ENCODE assay signal across 1 cellular context in the genomic region with DNA sequence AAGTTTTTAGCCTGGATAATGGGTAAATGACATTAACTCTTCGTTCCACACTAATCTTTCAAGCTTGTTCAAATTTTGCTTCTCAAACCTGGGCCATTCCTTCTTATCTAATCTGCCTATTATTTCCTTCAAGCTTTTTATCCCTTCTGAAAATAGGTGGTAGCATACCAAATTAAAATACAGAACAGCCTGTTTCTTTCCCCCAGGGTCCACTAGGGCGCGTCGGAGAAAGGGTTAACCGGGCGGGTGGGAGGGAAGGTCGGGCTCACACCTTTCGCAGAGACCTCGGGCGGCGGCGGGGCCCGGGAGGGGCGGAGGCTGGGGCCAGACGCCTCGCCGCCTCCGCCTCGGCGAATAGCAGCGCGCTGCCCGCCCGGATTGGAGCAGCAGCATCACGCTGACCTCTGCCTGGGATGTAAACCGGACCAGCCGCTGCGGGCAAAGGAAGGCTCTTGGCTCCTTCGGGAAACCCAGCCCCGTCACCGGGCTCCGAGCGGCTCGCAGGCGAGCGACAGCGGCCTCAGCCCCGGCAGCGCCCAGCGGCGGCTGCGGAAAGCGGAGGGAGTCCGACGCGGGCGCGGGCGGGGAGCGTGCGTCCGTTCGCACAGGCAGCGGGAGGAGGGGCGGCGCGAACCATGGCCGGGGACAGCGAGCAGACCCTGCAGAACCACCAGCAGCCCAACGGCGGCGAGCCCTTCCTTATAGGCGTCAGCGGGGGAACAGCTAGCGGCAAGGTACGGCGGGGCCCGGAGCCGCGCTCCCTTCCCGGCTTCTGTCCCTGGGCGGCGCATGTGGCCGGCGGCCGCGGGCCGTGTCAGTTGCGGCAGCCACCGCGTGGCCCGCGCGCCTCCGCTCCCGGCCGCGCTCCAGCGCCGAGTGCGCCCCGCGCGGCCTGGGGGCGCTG.
A peak's percentile ranks its signal among the peaks of the same experiment; 100 is the strongest.
TF ChIP-seq lines count a peak whose summit lies in the region.

UCK2 (plus strand) TSS at position 416 of the 904 bp plus-strand sequence; CDS start at position 636, 220 bp downstream.

TF ChIP-seq in H1, 55 proteins besides CTCF, POLR2A, EP300 and RAD21:
- TF ChIP-seq, protein P1, sequence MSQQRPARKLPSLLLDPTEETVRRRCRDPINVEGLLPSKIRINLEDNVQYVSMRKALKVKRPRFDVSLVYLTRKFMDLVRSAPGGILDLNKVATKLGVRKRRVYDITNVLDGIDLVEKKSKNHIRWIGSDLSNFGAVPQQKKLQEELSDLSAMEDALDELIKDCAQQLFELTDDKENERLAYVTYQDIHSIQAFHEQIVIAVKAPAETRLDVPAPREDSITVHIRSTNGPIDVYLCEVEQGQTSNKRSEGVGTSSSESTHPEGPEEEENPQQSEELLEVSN (IDR thresholded peaks at IDR 0.05): peak; percentile 48
- TF ChIP-seq, protein P2, sequence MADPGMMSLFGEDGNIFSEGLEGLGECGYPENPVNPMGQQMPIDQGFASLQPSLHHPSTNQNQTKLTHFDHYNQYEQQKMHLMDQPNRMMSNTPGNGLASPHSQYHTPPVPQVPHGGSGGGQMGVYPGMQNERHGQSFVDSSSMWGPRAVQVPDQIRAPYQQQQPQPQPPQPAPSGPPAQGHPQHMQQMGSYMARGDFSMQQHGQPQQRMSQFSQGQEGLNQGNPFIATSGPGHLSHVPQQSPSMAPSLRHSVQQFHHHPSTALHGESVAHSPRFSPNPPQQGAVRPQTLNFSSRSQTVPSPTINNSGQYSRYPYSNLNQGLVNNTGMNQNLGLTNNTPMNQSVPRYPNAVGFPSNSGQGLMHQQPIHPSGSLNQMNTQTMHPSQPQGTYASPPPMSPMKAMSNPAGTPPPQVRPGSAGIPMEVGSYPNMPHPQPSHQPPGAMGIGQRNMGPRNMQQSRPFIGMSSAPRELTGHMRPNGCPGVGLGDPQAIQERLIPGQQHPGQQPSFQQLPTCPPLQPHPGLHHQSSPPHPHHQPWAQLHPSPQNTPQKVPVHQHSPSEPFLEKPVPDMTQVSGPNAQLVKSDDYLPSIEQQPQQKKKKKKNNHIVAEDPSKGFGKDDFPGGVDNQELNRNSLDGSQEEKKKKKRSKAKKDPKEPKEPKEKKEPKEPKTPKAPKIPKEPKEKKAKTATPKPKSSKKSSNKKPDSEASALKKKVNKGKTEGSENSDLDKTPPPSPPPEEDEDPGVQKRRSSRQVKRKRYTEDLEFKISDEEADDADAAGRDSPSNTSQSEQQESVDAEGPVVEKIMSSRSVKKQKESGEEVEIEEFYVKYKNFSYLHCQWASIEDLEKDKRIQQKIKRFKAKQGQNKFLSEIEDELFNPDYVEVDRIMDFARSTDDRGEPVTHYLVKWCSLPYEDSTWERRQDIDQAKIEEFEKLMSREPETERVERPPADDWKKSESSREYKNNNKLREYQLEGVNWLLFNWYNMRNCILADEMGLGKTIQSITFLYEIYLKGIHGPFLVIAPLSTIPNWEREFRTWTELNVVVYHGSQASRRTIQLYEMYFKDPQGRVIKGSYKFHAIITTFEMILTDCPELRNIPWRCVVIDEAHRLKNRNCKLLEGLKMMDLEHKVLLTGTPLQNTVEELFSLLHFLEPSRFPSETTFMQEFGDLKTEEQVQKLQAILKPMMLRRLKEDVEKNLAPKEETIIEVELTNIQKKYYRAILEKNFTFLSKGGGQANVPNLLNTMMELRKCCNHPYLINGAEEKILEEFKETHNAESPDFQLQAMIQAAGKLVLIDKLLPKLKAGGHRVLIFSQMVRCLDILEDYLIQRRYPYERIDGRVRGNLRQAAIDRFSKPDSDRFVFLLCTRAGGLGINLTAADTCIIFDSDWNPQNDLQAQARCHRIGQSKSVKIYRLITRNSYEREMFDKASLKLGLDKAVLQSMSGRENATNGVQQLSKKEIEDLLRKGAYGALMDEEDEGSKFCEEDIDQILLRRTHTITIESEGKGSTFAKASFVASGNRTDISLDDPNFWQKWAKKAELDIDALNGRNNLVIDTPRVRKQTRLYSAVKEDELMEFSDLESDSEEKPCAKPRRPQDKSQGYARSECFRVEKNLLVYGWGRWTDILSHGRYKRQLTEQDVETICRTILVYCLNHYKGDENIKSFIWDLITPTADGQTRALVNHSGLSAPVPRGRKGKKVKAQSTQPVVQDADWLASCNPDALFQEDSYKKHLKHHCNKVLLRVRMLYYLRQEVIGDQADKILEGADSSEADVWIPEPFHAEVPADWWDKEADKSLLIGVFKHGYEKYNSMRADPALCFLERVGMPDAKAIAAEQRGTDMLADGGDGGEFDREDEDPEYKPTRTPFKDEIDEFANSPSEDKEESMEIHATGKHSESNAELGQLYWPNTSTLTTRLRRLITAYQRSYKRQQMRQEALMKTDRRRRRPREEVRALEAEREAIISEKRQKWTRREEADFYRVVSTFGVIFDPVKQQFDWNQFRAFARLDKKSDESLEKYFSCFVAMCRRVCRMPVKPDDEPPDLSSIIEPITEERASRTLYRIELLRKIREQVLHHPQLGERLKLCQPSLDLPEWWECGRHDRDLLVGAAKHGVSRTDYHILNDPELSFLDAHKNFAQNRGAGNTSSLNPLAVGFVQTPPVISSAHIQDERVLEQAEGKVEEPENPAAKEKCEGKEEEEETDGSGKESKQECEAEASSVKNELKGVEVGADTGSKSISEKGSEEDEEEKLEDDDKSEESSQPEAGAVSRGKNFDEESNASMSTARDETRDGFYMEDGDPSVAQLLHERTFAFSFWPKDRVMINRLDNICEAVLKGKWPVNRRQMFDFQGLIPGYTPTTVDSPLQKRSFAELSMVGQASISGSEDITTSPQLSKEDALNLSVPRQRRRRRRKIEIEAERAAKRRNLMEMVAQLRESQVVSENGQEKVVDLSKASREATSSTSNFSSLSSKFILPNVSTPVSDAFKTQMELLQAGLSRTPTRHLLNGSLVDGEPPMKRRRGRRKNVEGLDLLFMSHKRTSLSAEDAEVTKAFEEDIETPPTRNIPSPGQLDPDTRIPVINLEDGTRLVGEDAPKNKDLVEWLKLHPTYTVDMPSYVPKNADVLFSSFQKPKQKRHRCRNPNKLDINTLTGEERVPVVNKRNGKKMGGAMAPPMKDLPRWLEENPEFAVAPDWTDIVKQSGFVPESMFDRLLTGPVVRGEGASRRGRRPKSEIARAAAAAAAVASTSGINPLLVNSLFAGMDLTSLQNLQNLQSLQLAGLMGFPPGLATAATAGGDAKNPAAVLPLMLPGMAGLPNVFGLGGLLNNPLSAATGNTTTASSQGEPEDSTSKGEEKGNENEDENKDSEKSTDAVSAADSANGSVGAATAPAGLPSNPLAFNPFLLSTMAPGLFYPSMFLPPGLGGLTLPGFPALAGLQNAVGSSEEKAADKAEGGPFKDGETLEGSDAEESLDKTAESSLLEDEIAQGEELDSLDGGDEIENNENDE (IDR thresholded peaks at IDR 0.05; ENCODE audit: insufficient replicate concordance, low read length): no peak
- TF ChIP-seq TAF1 (IDR thresholded peaks at IDR 0.05; ENCODE audit: low read depth, low read length) (peak; percentile 88), TBP (IDR thresholded peaks at IDR 0.05; ENCODE audit: low read depth, low read length) (peak; percentile 47), PHF8 (conservative IDR thresholded peaks at IDR 0.05; ENCODE audit: low read depth, low read length) (peak; percentile 66), EGR1 (IDR thresholded peaks at IDR 0.05; ENCODE audit: borderline replicate concordance, low read depth, low read length) (no peak), ASH2L (IDR thresholded peaks at IDR 0.05; ENCODE audit: low read length) (peak; percentile 88), SAP30 (IDR thresholded peaks at IDR 0.05; ENCODE audit: insufficient read depth, insufficient replicate concordance, low read length) (no peak), TAF7 (optimal IDR thresholded peaks at IDR 0.05; ENCODE audit: borderline replicate concordance, low read depth, low read length) (peak; percentile 79), KDM4A (IDR thresholded peaks at IDR 0.05; ENCODE audit: low read depth, low read length, severe bottlenecking) (peak; percentile 47), KDM5A (IDR thresholded peaks at IDR 0.05; ENCODE audit: low read length) (no peak), SIN3A (conservative IDR thresholded peaks at IDR 0.05 in 1 of 2, IDR thresholded peaks at IDR 0.05 in 1 of 2; ENCODE audit: low read depth in 1 of 2, low read length in 2 of 2) (peak; percentile 71 to 80; a peak in 1 of 4 replicates), POLR2AphosphoS5 (IDR thresholded peaks at IDR 0.05; ENCODE audit: low read depth, low read length) (peak; percentile 89)
TF ChIP-seq in H1: peak in this region for 9.
